Comparison of ENCODE assay signal across 8 cellular contexts in genomic region chr9:132905726-132906125, GRCh38. TPM values are rescaled to one million over a fixed set of nuclear protein-coding genes. Genes with fewer than 3 reads are reported as not detected.
"Had no signal": no experiment of that assay in that cellular context is flagged by ENCODE, and none has a peak within 500 bp of the region (broad histone marks: within the 10 kb centered on the region; RNA-seq: fewer than 3 reads in every experiment).

No MANE protein-coding gene starts in this region.

- H3K9ac ChIP-seq: GM23248, KMS-11 had no signal

- DNase-seq: GM23248, GOT3, KBM-7 had no signal

- H3K9me3 ChIP-seq: HAP-1 had no signal

- H3K4me2 ChIP-seq: KMS-11 had no signal

- H3K27ac Mint-ChIP-seq: IgD-negative memory B cell had no signal

- H3K27me3 Mint-ChIP-seq: IgD-negative memory B cell had no signal

- H2AFZ ChIP-seq: GM23248 had no signal

- H3K4me1 ChIP-seq: HAP-1 had no signal

- H3K9me3 Mint-ChIP-seq: IgD-negative memory B cell had no signal

- H3K27ac ChIP-seq: GM23248, KMS-11 had no signal

- H3K4me3 Mint-ChIP-seq: IgD-negative memory B cell had no signal

RNA-seq across cellular contexts. Expression of gene AK8, which starts 27.6 kb away (rescaled TPM):
- total RNA-seq: HepG2, HT-29 had no signal
